ENCODE assay signal across 1 cellular context in the genomic region with DNA sequence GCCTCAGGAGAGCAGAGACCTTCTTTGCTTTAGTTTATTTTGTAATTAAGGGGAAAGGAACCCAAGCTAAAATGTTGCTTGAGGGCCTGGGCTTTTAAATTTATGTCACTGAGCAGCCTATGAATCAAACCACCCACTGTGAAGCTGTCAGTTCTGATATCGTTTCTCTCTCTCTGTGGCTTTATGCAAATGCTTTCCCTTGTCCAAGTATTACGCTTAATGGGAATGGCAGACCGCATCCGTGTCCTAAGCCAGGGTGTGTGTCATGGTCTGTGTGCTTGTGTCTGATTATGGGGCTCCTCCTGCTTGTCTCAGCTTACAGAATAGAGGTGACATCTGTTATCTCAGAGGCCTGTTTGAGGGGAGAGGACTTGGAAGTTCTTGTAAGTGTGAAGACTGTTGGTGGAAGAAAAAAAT.
TF ChIP-seq lines count a peak whose summit lies in the region.

No MANE protein-coding gene starts in this region.

TF ChIP-seq in K562, 482 proteins besides CTCF, POLR2A, EP300 and RAD21 (continued from another document and continues in another):
- TF ChIP-seq, protein P1, sequence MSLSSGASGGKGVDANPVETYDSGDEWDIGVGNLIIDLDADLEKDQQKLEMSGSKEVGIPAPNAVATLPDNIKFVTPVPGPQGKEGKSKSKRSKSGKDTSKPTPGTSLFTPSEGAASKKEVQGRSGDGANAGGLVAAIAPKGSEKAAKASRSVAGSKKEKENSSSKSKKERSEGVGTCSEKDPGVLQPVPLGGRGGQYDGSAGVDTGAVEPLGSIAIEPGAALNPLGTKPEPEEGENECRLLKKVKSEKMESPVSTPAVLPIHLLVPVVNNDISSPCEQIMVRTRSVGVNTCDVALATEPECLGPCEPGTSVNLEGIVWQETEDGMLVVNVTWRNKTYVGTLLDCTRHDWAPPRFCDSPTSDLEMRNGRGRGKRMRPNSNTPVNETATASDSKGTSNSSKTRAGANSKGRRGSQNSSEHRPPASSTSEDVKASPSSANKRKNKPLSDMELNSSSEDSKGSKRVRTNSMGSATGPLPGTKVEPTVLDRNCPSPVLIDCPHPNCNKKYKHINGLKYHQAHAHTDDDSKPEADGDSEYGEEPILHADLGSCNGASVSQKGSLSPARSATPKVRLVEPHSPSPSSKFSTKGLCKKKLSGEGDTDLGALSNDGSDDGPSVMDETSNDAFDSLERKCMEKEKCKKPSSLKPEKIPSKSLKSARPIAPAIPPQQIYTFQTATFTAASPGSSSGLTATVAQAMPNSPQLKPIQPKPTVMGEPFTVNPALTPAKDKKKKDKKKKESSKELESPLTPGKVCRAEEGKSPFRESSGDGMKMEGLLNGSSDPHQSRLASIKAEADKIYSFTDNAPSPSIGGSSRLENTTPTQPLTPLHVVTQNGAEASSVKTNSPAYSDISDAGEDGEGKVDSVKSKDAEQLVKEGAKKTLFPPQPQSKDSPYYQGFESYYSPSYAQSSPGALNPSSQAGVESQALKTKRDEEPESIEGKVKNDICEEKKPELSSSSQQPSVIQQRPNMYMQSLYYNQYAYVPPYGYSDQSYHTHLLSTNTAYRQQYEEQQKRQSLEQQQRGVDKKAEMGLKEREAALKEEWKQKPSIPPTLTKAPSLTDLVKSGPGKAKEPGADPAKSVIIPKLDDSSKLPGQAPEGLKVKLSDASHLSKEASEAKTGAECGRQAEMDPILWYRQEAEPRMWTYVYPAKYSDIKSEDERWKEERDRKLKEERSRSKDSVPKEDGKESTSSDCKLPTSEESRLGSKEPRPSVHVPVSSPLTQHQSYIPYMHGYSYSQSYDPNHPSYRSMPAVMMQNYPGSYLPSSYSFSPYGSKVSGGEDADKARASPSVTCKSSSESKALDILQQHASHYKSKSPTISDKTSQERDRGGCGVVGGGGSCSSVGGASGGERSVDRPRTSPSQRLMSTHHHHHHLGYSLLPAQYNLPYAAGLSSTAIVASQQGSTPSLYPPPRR (CRISPR knock-in tag; IDR thresholded peaks at IDR 0.05; ENCODE audit: borderline replicate concordance) = 0 out of 2 replicates have a peak, but pooled peaks have one; percentile 64
- no peak for TF ChIP-seq PTBP1 (IDR thresholded peaks at IDR 0.05; ENCODE audit: low read depth, low read length)
- no peak for TF ChIP-seq ZNF79 (CRISPR knock-in tag; IDR thresholded peaks at IDR 0.05; ENCODE audit: low read depth)
- 0 out of 2 replicates have a peak, but pooled peaks have one; percentile 49 for TF ChIP-seq ETV5 (CRISPR knock-in tag; IDR thresholded peaks at IDR 0.05; ENCODE audit: low read depth)
- no peak for TF ChIP-seq PRPF4 (IDR thresholded peaks at IDR 0.05; ENCODE audit: insufficient read depth, low read depth, low read length, poor library complexity, severe bottlenecking)
- TF ChIP-seq MAFF (IDR thresholded peaks at IDR 0.05; ENCODE audit: low read length) = 0 out of 2 replicates have a peak, but pooled peaks have one; percentile 13
- TF ChIP-seq, protein P2, sequence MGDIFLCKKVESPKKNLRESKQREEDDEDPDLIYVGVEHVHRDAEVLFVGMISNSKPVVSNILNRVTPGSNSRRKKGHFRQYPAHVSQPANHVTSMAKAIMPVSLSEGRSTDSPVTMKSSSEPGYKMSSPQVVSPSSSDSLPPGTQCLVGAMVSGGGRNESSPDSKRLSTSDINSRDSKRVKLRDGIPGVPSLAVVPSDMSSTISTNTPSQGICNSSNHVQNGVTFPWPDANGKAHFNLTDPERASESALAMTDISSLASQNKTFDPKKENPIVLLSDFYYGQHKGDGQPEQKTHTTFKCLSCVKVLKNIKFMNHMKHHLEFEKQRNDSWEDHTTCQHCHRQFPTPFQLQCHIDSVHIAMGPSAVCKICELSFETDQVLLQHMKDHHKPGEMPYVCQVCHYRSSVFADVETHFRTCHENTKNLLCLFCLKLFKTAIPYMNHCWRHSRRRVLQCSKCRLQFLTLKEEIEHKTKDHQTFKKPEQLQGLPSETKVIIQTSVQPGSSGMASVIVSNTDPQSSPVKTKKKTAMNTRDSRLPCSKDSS (IDR thresholded peaks at IDR 0.05; ENCODE audit: low read depth, partially characterized antibody) = no peak
- no peak for TF ChIP-seq NELFE (IDR thresholded peaks at IDR 0.05; ENCODE audit: insufficient read depth, insufficient read length)
- TF ChIP-seq CC2D1A (IDR thresholded peaks at IDR 0.05) = peak; percentile 71; the same call in 1 of the 2 replicates
- TF ChIP-seq HMG20B (CRISPR knock-in tag; IDR thresholded peaks at IDR 0.05) = no peak
- TF ChIP-seq CBFA2T2 (conservative IDR thresholded peaks at IDR 0.05) = peak; percentile 94
- TF ChIP-seq TEAD2 (tag; IDR thresholded peaks at IDR 0.05) = no peak
- TF ChIP-seq BDP1 (IDR thresholded peaks at IDR 0.05; ENCODE audit: insufficient read depth, insufficient read length) = no peak
- TF ChIP-seq, protein P3, sequence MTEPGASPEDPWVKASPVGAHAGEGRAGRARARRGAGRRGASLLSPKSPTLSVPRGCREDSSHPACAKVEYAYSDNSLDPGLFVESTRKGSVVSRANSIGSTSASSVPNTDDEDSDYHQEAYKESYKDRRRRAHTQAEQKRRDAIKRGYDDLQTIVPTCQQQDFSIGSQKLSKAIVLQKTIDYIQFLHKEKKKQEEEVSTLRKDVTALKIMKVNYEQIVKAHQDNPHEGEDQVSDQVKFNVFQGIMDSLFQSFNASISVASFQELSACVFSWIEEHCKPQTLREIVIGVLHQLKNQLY (CRISPR knock-in tag; conservative IDR thresholded peaks at IDR 0.05) = no peak
- TF ChIP-seq YY1 (IDR thresholded peaks at IDR 0.05; ENCODE audit: borderline replicate concordance in 1 of 3, control insufficient read depth in 1 of 3, extremely low read depth in 1 of 3, insufficient read depth in 3 of 3, insufficient read length in 1 of 3, insufficient replicate concordance in 2 of 3, low read depth in 1 of 3, low read length in 2 of 3) = peak in 1 of 3 experiments; percentile 17
- no peak for TF ChIP-seq NR2C1 (IDR thresholded peaks at IDR 0.05)
- 0 out of 2 replicates have a peak, but pooled peaks have one; percentile 24 for TF ChIP-seq NR2C1 (tag; IDR thresholded peaks at IDR 0.05)
- no peak for TF ChIP-seq NFXL1 (CRISPR knock-in tag; IDR thresholded peaks at IDR 0.05)
- peak; percentile 9 for TF ChIP-seq NEUROD1 (IDR thresholded peaks at IDR 0.05; ENCODE audit: borderline replicate concordance, low read depth, low read length, partially characterized antibody)
- no peak for TF ChIP-seq POU5F1 (IDR thresholded peaks at IDR 0.05; ENCODE audit: borderline replicate concordance, low read depth, low read length, partially characterized antibody)
- no peak for TF ChIP-seq MCM3 (IDR thresholded peaks at IDR 0.05)
- no peak for TF ChIP-seq HOXB6 (CRISPR knock-in tag; IDR thresholded peaks at IDR 0.05; ENCODE audit: borderline replicate concordance)
- peak; percentile 81 for TF ChIP-seq NFIC (IDR thresholded peaks at IDR 0.05)
- peak; percentile 84 for TF ChIP-seq JUND (IDR thresholded peaks at IDR 0.05; ENCODE audit: borderline replicate concordance, low read depth, low read length)
- peak; percentile 75; the same call in 2 of the 3 replicates for TF ChIP-seq JUND (tag; IDR thresholded peaks at IDR 0.05; ENCODE audit: borderline replicate concordance, low read depth, low read length)
- TF ChIP-seq, protein P4, sequence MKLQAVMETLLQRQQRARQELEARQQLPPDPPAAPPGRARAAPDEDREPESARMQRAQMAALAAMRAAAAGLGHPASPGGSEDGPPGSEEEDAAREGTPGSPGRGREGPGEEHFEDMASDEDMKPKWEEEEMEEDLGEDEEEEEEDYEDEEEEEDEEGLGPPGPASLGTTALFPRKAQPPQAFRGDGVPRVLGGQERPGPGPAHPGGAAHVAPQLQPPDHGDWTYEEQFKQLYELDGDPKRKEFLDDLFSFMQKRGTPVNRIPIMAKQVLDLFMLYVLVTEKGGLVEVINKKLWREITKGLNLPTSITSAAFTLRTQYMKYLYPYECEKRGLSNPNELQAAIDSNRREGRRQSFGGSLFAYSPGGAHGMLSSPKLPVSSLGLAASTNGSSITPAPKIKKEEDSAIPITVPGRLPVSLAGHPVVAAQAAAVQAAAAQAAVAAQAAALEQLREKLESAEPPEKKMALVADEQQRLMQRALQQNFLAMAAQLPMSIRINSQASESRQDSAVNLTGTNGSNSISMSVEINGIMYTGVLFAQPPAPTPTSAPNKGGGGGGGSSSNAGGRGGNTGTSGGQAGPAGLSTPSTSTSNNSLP (IDR thresholded peaks at IDR 0.05; ENCODE audit: borderline replicate concordance, low read depth, low read length) = peak; percentile 79
- TF ChIP-seq MBD2 (IDR thresholded peaks at IDR 0.05; ENCODE audit: borderline replicate concordance, low read depth) = peak; percentile 65
- no peak for TF ChIP-seq ZBTB7A (IDR thresholded peaks at IDR 0.05; ENCODE audit: borderline replicate concordance, control insufficient read depth, low read depth, low read length)
- no peak for TF ChIP-seq ZNF780A (CRISPR knock-in tag; IDR thresholded peaks at IDR 0.05)
- TF ChIP-seq, protein P5, sequence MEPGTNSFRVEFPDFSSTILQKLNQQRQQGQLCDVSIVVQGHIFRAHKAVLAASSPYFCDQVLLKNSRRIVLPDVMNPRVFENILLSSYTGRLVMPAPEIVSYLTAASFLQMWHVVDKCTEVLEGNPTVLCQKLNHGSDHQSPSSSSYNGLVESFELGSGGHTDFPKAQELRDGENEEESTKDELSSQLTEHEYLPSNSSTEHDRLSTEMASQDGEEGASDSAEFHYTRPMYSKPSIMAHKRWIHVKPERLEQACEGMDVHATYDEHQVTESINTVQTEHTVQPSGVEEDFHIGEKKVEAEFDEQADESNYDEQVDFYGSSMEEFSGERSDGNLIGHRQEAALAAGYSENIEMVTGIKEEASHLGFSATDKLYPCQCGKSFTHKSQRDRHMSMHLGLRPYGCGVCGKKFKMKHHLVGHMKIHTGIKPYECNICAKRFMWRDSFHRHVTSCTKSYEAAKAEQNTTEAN (CRISPR knock-in tag; IDR thresholded peaks at IDR 0.05) = no peak
- no peak for TF ChIP-seq ZKSCAN3 (CRISPR knock-in tag; IDR thresholded peaks at IDR 0.05)
- TF ChIP-seq SREBF2 (CRISPR knock-in tag; IDR thresholded peaks at IDR 0.05) = no peak
- TF ChIP-seq, protein P6, sequence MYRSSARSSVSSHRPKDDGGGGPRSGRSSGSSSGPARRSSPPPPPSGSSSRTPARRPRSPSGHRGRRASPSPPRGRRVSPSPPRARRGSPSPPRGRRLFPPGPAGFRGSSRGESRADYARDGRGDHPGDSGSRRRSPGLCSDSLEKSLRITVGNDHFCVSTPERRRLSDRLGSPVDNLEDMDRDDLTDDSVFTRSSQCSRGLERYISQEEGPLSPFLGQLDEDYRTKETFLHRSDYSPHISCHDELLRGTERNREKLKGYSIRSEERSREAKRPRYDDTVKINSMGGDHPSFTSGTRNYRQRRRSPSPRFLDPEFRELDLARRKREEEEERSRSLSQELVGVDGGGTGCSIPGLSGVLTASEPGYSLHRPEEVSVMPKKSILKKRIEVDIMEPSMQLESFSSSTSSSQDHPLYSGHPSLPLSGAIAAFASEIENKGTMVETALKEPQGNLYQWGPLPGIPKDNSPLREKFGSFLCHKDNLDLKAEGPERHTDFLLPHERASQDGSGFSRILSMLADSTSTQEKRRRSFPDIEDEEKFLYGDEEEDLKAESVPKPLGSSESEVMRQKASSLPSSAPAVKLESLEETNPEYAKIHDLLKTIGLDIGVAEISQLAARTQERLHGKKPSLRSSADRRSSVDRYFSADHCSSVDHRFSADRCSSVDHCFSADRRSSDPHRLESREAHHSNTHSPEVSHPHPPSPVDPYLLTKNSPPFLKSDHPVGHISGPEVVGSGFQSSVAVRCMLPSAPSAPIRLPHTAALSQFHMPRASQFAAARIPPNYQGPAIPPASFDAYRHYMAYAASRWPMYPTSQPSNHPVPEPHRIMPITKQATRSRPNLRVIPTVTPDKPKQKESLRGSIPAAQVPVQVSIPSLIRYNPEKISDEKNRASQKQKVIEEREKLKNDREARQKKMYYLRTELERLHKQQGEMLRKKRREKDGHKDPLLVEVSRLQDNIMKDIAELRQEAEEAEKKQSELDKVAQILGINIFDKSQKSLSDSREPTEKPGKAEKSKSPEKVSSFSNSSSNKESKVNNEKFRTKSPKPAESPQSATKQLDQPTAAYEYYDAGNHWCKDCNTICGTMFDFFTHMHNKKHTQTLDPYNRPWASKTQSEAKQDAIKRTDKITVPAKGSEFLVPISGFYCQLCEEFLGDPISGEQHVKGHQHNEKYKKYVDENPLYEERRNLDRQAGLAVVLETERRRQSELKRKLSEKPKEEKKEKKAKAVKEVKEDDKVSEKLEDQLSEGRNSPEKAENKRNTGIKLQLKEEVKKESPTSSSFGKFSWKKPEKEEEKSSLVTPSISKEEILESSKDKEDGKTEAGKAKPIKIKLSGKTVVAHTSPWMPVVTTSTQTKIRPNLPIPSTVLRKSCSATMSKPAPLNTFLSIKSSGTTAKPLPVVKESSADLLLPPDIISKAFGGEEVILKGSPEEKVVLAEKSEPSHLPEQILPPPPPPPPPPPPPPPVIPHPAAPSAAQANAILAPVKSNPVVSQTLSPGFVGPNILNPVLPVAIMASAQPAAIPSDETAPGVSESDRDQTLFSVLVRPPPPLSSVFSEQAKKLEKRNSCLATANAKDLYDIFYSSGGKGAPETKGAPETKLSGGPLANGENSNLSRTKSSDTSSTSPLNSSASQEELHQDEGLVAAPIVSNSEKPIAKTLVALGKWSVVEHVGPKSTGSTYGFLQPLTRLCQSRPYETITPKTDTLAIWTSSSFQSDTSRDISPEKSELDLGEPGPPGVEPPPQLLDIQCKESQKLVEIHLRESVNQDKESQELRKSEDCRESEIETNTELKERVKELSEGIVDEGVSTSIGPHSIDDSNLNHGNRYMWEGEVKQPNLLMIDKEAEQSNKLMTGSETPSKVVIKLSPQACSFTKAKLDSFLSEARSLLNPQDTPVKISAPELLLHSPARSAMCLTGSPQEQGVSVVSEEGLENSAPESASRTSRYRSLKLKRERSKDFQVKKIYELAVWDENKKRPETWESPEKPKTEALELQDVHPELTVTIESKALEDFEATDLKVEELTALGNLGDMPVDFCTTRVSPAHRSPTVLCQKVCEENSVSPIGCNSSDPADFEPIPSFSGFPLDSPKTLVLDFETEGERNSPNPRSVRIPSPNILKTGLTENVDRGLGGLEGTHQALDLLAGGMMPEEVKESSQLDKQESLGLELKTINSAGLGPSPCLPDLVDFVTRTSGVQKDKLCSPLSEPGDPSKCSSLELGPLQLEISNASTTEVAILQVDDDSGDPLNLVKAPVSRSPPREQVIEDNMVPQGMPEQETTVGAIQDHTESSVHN (IDR thresholded peaks at IDR 0.05; ENCODE audit: borderline replicate concordance in 1 of 2, low read depth in 1 of 2) = no peak
- no peak for TF ChIP-seq SMAD3 (CRISPR knock-in tag; conservative IDR thresholded peaks at IDR 0.05)
- peak in 1 of 2 experiments; percentile 50; a peak in 1 of 3 replicates for TF ChIP-seq CBX3 (IDR thresholded peaks at IDR 0.05; ENCODE audit: borderline replicate concordance in 1 of 2, low read length in 2 of 2)
- TF ChIP-seq BACH1 (tag; IDR thresholded peaks at IDR 0.05) = no peak
- TF ChIP-seq, protein P7, sequence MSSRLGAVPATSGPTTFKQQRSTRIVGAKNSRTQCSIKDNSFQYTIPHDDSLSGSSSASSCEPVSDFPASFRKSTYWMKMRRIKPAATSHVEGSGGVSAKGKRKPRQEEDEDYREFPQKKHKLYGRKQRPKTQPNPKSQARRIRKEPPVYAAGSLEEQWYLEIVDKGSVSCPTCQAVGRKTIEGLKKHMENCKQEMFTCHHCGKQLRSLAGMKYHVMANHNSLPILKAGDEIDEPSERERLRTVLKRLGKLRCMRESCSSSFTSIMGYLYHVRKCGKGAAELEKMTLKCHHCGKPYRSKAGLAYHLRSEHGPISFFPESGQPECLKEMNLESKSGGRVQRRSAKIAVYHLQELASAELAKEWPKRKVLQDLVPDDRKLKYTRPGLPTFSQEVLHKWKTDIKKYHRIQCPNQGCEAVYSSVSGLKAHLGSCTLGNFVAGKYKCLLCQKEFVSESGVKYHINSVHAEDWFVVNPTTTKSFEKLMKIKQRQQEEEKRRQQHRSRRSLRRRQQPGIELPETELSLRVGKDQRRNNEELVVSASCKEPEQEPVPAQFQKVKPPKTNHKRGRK (tag; IDR thresholded peaks at IDR 0.05) = no peak
